10 cellular contexts compared by ENCODE assay signal in the genomic region with DNA sequence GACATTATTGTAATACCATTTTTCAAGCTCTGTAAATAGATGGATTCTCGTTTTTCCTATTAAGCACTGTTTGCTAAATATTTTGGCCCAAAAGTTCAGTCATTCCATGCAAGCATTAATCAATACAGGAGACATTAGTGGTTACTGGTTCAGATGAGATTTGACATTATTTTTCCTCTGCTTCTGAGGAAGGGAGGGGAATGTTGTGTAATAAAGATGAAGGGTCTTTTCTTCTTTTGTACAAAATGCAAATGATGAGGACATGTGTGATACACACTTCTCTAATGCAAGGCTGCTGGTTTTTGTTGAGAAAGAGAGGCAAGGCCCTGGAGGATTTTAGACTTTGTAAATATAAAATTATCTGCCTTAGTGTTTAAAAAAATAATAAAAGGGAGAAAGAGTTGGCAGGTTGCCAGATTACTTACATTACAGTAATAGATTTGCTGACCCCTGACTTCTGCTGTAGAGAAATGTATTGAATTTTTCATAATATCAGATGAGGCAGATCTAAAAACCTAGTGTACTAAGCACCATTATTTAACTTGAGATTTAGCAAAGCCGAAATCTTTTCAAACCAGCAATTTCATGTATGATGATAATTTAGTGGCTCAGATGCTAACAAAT.
DNase-seq lines count a peak whose midpoint lies in the region; ATAC-seq and TF ChIP-seq lines count a peak whose summit lies in the region.
"Had no signal": no experiment of that assay in that cellular context is flagged by ENCODE, and none has a peak within 500 bp of the region (broad histone marks: within the 10 kb centered on the region; RNA-seq: fewer than 3 reads in every experiment).

No MANE protein-coding gene starts in this region.

- H3K4me1 ChIP-seq in heart right ventricle (peaks cover 21 to 84% (median 73%) of the 10 kb centered on the region in 9 donors), lower lobe of right lung (peaks cover 54% of the 10 kb centered on the region), upper lobe of left lung (peaks cover 33 to 49% (median 41%) of the 10 kb centered on the region in 4 donors)

- H3K4me3 ChIP-seq in heart right ventricle (no peak overlapping the region), lower lobe of right lung (no peak overlapping the region), upper lobe of left lung (no peak overlapping the region)

- TF ChIP-seq POLR2A in upper lobe of left lung (IDR thresholded peaks at IDR 0.05): no peak

- intact Hi-C loops in heart right ventricle (cut with DNase I): loop anchor here in 6 of 10 donors (5.0 kb wide), 2 partner anchors 34 to 179 kb away; a partner anchor contains a TSS
- intact Hi-C loops in cardiac septum (cut with DNase I): no loop called here
- intact Hi-C loops in activated CD4-positive, alpha-beta memory T cell treated with anti-CD3 and anti-CD28 coated beads for 36 hours (cut with micrococcal nuclease): loop anchor here (5.0 kb wide), 1 partner anchor 161 kb away; no protein-coding TSS in a partner anchor
- intact Hi-C loops in lower lobe of right lung (cut with DNase I): no loop called here

- no peaks in the 10 kb centered on the region for H3K9me3 Mint-ChIP-seq in activated CD4-positive, alpha-beta memory T cell treated with anti-CD3 and anti-CD28 coated beads for 36 hours

- H3K36me3 Mint-ChIP-seq in activated CD4-positive, alpha-beta memory T cell treated with anti-CD3 and anti-CD28 coated beads for 36 hours: peaks cover 77% of the 10 kb centered on the region

- no peaks in the 10 kb centered on the region for H3K27me3 Mint-ChIP-seq in activated CD4-positive, alpha-beta memory T cell treated with anti-CD3 and anti-CD28 coated beads for 36 hours

- no peaks in the 10 kb centered on the region for H3K27me3 ChIP-seq in heart right ventricle
- no peaks in the 10 kb centered on the region for H3K27me3 ChIP-seq in lower lobe of right lung (ENCODE audit: low read depth)
- no peaks in the 10 kb centered on the region for H3K27me3 ChIP-seq in upper lobe of left lung

- H3K27ac ChIP-seq in heart right ventricle (peak overlapping the region; percentile 21 to 93 (median 88)), lower lobe of right lung (peak overlapping the region; percentile 83), upper lobe of left lung (peak overlapping the region in 3 of 4 donors; percentile 8 to 80 (median 79))

- H3K4me1 Mint-ChIP-seq in activated CD4-positive, alpha-beta memory T cell treated with anti-CD3 and anti-CD28 coated beads for 36 hours (ENCODE audit: low read depth): peaks cover 89% of the 10 kb centered on the region

- POLR2A ChIA-PET in activated CD4-positive, alpha-beta memory T cell treated with anti-CD3 and anti-CD28 coated beads for 36 hours (lab: Charles Lee): interaction anchor here (1.4 to 1.7 kb wide), 5 partner anchors 15 to 162 kb away, joined by 3 to 7 read pairs (median 5); no protein-coding TSS in a partner anchor

- ATAC-seq in heart right ventricle: no peak
- ATAC-seq in lower lobe of right lung: no peak
- no peak for ATAC-seq in upper lobe of left lung (ENCODE audit: low FRiP score in 2 of 2)

- no peak for TF ChIP-seq CTCF in heart right ventricle (IDR thresholded peaks at IDR 0.05)
- TF ChIP-seq CTCF in lower lobe of right lung (IDR thresholded peaks at IDR 0.05): no peak
- TF ChIP-seq CTCF in upper lobe of left lung (IDR thresholded peaks at IDR 0.05): no peak

- H3K27ac Mint-ChIP-seq in activated CD4-positive, alpha-beta memory T cell treated with anti-CD3 and anti-CD28 coated beads for 36 hours: peak overlapping the region; percentile 85

- TF ChIP-seq EP300 in upper lobe of left lung (IDR thresholded peaks at IDR 0.05): no peak

- 49 to 51% methylated on average over 2 of the region's 2 CpGs for WGBS in heart right ventricle, 2 donors
- WGBS in upper lobe of left lung, 2 donors: 62 to 64% methylated on average over 2 of the region's 2 CpGs

- H3K4me3 Mint-ChIP-seq in activated CD4-positive, alpha-beta memory T cell treated with anti-CD3 and anti-CD28 coated beads for 36 hours: peak overlapping the region; percentile 13

- H3K9me3 ChIP-seq in heart right ventricle: no peaks in the 10 kb centered on the region
- no peaks in the 10 kb centered on the region for H3K9me3 ChIP-seq in lower lobe of right lung
- no peaks in the 10 kb centered on the region for H3K9me3 ChIP-seq in upper lobe of left lung

- no peak for DNase-seq in heart right ventricle
- no peak for DNase-seq in cardiac septum (ENCODE audit: low spot score)
- no peak for DNase-seq in activated CD4-positive, alpha-beta memory T cell treated with anti-CD3 and anti-CD28 coated beads for 36 hours
- no peak for DNase-seq in lower lobe of right lung
- DNase-seq in upper lobe of left lung: no peak
- no peak for DNase-seq in cerebellar nuclear complex (lab: John Stamatoyannopoulos, UW)
- DNase-seq in occipital lobe (lab: John Stamatoyannopoulos, UW): no peak
- no peak for DNase-seq in activated CD8-positive, alpha-beta memory T cell treated with anti-CD3 and anti-CD28 coated beads, Interleukin-2, amount 50 U/mL, for 4 hours
- DNase-seq: GF-D8, NCI-H526 had no signal

- H3K36me3 ChIP-seq in heart right ventricle (peaks cover 0 to 41% (median 8%) of the 10 kb centered on the region in 9 donors), lower lobe of right lung (peaks cover 10% of the 10 kb centered on the region), upper lobe of left lung (peaks cover 5 to 11% (median 6%) of the 10 kb centered on the region in 4 donors)

- CTCF ChIA-PET in activated CD4-positive, alpha-beta memory T cell treated with anti-CD3 and anti-CD28 coated beads for 36 hours (lab: Charles Lee): interaction anchor here (1.5 kb wide), 1 partner anchor 162 kb away, joined by 3 read pairs; no protein-coding TSS in a partner anchor

Comparison
In these comparisons a context has a peak if more than half of its experiments do, and no peak if none do; other contexts are left out.
1. intact Hi-C loops: an anchor here in heart right ventricle (5.0 kb wide) and activated CD4-positive, alpha-beta memory T cell treated with anti-CD3 and anti-CD28 coated beads for 36 hours (5.0 kb wide); none called in cardiac septum and lower lobe of right lung.